In the genomic region with DNA sequence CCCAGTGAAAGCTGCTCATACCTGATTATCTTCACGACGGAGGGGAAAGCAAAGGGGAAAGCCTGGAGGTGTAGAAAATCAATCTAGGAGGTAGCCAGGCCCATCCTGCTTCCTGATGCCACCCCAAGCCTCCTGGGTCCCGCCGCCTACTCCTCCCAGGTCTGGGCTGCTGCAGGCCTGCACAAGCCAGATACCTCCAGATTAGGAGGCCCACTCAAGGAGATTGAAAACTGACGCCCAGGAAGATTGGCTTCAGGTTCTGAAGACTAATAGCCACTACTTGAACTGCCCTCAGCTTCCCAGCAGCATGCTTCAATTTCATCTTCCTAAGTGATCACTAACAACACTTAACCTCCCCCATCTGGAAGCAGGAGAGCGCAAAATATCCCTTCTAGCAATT, we compare ENCODE assay signal across 21 cellular contexts.
DNase-seq lines count a peak whose midpoint lies in the region; ATAC-seq and TF ChIP-seq lines count a peak whose summit lies in the region.
"Had no signal": no experiment of that assay in that cellular context is flagged by ENCODE, and none has a peak within 500 bp of the region (broad histone marks: within the 10 kb centered on the region; RNA-seq: fewer than 3 reads in every experiment).

No MANE protein-coding gene starts in this region.

- no peak for ATAC-seq in activated naive CD4-positive, alpha-beta T cell treated with anti-CD3 and anti-CD28 coated beads, Interleukin-2, amount 50 U/mL, for 72 hours
- no peak for ATAC-seq in natural killer cell treated with Interleukin-12 subunit alpha and Interleukin-12 subunit beta and Interleukin-15 and Interleukin-18, amount 100 ng/mL, for 72 hours
- ATAC-seq: Panc1 had no signal

- peak overlapping the region; percentile 4 to 77 for H3K27ac Mint-ChIP-seq in activated naive CD4-positive, alpha-beta T cell treated with anti-CD3 and anti-CD28 coated beads, Interleukin-2, amount 50 U/mL, for 72 hours
- no peak overlapping the region for H3K27ac Mint-ChIP-seq in natural killer cell treated with Interleukin-12 subunit alpha and Interleukin-12 subunit beta and Interleukin-15 and Interleukin-18, amount 100 ng/mL, for 72 hours
- H3K27ac Mint-ChIP-seq: CD4-positive, CD25-positive, alpha-beta regulatory T cell had no signal

- H3K27me3 ChIP-seq in WERI-Rb-1 (ENCODE audit: insufficient read depth, low read depth, severe bottlenecking): no peaks in the 10 kb centered on the region
- no peaks in the 10 kb centered on the region for H3K27me3 ChIP-seq in A673 (replicated peaks; ENCODE audit: insufficient read depth, low read depth, low read length, poor library complexity)
- H3K27me3 ChIP-seq: MG63 had no signal

- BruUV-seq in A673 (replicated peaks; lab: Mats Ljungman, UMichigan): no TSS peak

- H3K27me3 Mint-ChIP-seq in natural killer cell treated with Interleukin-12 subunit alpha and Interleukin-12 subunit beta and Interleukin-15 and Interleukin-18, amount 100 ng/mL, for 72 hours: peaks cover 3 to 5% of the 10 kb centered on the region in 2 donors

- H3K9me3 Mint-ChIP-seq in activated naive CD4-positive, alpha-beta T cell treated with anti-CD3 and anti-CD28 coated beads, Interleukin-2, amount 50 U/mL, for 72 hours: no peaks in the 10 kb centered on the region
- H3K9me3 Mint-ChIP-seq in natural killer cell treated with Interleukin-12 subunit alpha and Interleukin-12 subunit beta and Interleukin-15 and Interleukin-18, amount 100 ng/mL, for 72 hours: no peaks in the 10 kb centered on the region

- POLR2A ChIA-PET in A673 (lab: Charles Lee; ENCODE audit: low non-redundant PET): no interaction called here

- no peak for DNase-seq in activated naive CD4-positive, alpha-beta T cell treated with anti-CD3 and anti-CD28 coated beads, Interleukin-2, amount 50 U/mL, for 72 hours (ENCODE audit: low spot score in 2 of 2)
- DNase-seq in activated naive CD4-positive, alpha-beta T cell (lab: John Stamatoyannopoulos, UW): no peak
- peak; percentile 26 for DNase-seq in NCI-H524 treated with DMSO at 0.1 percent for 48 hours (lab: John Stamatoyannopoulos, UW)
- peak; percentile 92 for DNase-seq in WERI-Rb-1
- no peak for DNase-seq in NCI-H2107 (lab: John Stamatoyannopoulos, UW)
- no peak for DNase-seq in stimulated activated naive CD4-positive, alpha-beta T cell treated with Interleukin-2 at 50 U/mL for 16 hours (lab: John Stamatoyannopoulos, UW)
- DNase-seq in natural killer cell treated with Interleukin-12 subunit alpha and Interleukin-12 subunit beta and Interleukin-15 and Interleukin-18, amount 100 ng/mL, for 72 hours (ENCODE audit: low spot score): no peak
- no peak for DNase-seq in A673 (ENCODE audit: low spot score)
- DNase-seq: CD4-positive, CD25-positive, alpha-beta regulatory T cell; DMS53; H7; KG1; NCI-H1105 treated with DMSO at 0.1 percent for 48 hours; NCI-H146; NCI-H1930; NCI-H2171 had no signal

- TF ChIP-seq CTCF in WERI-Rb-1 (IDR thresholded peaks at IDR 0.05; ENCODE audit: low read depth, low read length): no peak
- no peak for TF ChIP-seq CTCF in A673 (conservative IDR thresholded peaks at IDR 0.05; ENCODE audit: low read depth, low read length)

- H3K36me3 ChIP-seq in WERI-Rb-1 (no peaks in the 10 kb centered on the region), A673 (ENCODE audit: insufficient read depth, low read length, poor library complexity, severe bottlenecking) (no peaks in the 10 kb centered on the region)
- H3K36me3 ChIP-seq: MG63 had no signal

- CTCF ChIA-PET in A673 (lab: Charles Lee): no interaction called here

- H3K4me3 ChIP-seq in WERI-Rb-1 (ENCODE audit: low read depth, low read length) (peak overlapping the region; percentile 21), A673 (ENCODE audit: low read depth, low read length, poor library complexity, severe bottlenecking) (no peak overlapping the region)
- H3K4me3 ChIP-seq: MG63, SK-N-MC had no signal

- H3K4me1 ChIP-seq in A673 (ENCODE audit: insufficient read depth, low read length, poor library complexity, severe bottlenecking): peaks cover 10% of the 10 kb centered on the region

- H3K4me3 Mint-ChIP-seq in natural killer cell treated with Interleukin-12 subunit alpha and Interleukin-12 subunit beta and Interleukin-15 and Interleukin-18, amount 100 ng/mL, for 72 hours: no peak overlapping the region

- intact Hi-C loops in A673 (cut with micrococcal nuclease; ENCODE audit: unreplicated experiment): no loop called here

- H3K36me3 Mint-ChIP-seq in activated naive CD4-positive, alpha-beta T cell treated with anti-CD3 and anti-CD28 coated beads, Interleukin-2, amount 50 U/mL, for 72 hours: no peaks in the 10 kb centered on the region
- H3K36me3 Mint-ChIP-seq in natural killer cell treated with Interleukin-12 subunit alpha and Interleukin-12 subunit beta and Interleukin-15 and Interleukin-18, amount 100 ng/mL, for 72 hours: peaks cover 5% of the 10 kb centered on the region
- H3K36me3 Mint-ChIP-seq: CD4-positive, CD25-positive, alpha-beta regulatory T cell had no signal

- H3K4me1 Mint-ChIP-seq in natural killer cell treated with Interleukin-12 subunit alpha and Interleukin-12 subunit beta and Interleukin-15 and Interleukin-18, amount 100 ng/mL, for 72 hours (ENCODE audit: low read depth in 2 of 2): no peaks in the 10 kb centered on the region
- H3K4me1 Mint-ChIP-seq: CD4-positive, CD25-positive, alpha-beta regulatory T cell had no signal

- peak overlapping the region; percentile 75 for H3K27ac ChIP-seq in WERI-Rb-1
- no peak overlapping the region for H3K27ac ChIP-seq in A673 (ENCODE audit: low read depth, low read length, poor library complexity, severe bottlenecking)
- H3K27ac ChIP-seq: 22Rv1, RWPE1, SK-N-MC had no signal

- H3K9me3 ChIP-seq in WERI-Rb-1 (ENCODE audit: severe bottlenecking) (no peaks in the 10 kb centered on the region), A673 (ENCODE audit: low read depth, low read length, poor library complexity, severe bottlenecking) (no peaks in the 10 kb centered on the region)
- H3K9me3 ChIP-seq: MG63 had no signal

Comparison
In these comparisons a context has a peak if more than half of its experiments do, and no peak if none do; other contexts are left out.
1. DNase-seq: peak in NCI-H524 treated with DMSO at 0.1 percent for 48 hours (single experiment) and WERI-Rb-1 (single experiment); none in activated naive CD4-positive, alpha-beta T cell treated with anti-CD3 and anti-CD28 coated beads, Interleukin-2, amount 50 U/mL, for 72 hours (0 of 2), activated naive CD4-positive, alpha-beta T cell (0 of 4), NCI-H2107 (single experiment), stimulated activated naive CD4-positive, alpha-beta T cell treated with Interleukin-2 at 50 U/mL for 16 hours (single experiment), natural killer cell treated with Interleukin-12 subunit alpha and Interleukin-12 subunit beta and Interleukin-15 and Interleukin-18, amount 100 ng/mL, for 72 hours (single experiment) and A673 (single experiment).
2. H3K27ac Mint-ChIP-seq: peak in activated naive CD4-positive, alpha-beta T cell treated with anti-CD3 and anti-CD28 coated beads, Interleukin-2, amount 50 U/mL, for 72 hours (2 of 2); none in natural killer cell treated with Interleukin-12 subunit alpha and Interleukin-12 subunit beta and Interleukin-15 and Interleukin-18, amount 100 ng/mL, for 72 hours (0 of 2).